Comparison of ENCODE assay signal across 12 cellular contexts in genomic region chr7:7732566-7733290, GRCh38. TPM values are rescaled to one million over a fixed set of nuclear protein-coding genes. Genes with fewer than 3 reads are reported as not detected.
A peak's percentile ranks its signal among the peaks of the same experiment; 100 is the strongest.
DNase-seq lines count a peak whose midpoint lies in the region; ATAC-seq, FAIRE-seq and TF ChIP-seq lines count a peak whose summit lies in the region.
"Had no signal": no experiment of that assay in that cellular context is flagged by ENCODE, and none has a peak within 500 bp of the region (broad histone marks: within the 10 kb centered on the region; RNA-seq: fewer than 3 reads in every experiment).

No MANE protein-coding gene starts in this region.

- POLR2A ChIA-PET in HEK293T (lab: Yijun Ruan, JAX) = no interaction called here

- intact Hi-C loops in left ventricle myocardium superior (cut with micrococcal nuclease) (no loop called here), cardiac septum (cut with DNase I) (no loop called here)

- CTCF ChIA-PET in HEK293T (lab: Yijun Ruan, JAX) = interaction anchor here (0.6 kb wide), 1 partner anchor 23 kb away, joined by 5 read pairs; no protein-coding TSS in a partner anchor

- DNase-seq in left ventricle myocardium superior = no peak
- no peak for DNase-seq in cardiac septum (ENCODE audit: low spot score)
- DNase-seq in astrocyte of the hippocampus (ENCODE audit: low read depth, low spot score) = peak; percentile 76
- DNase-seq in stimulated activated CD4-positive, alpha-beta T cell treated with anti-CD3 and anti-CD28 coated beads, Interleukin-4, amount 100 ng/mL, for 1 hour = no peak
- no peak for DNase-seq in Ammon's horn (ENCODE audit: low spot score)
- no peak for DNase-seq in RCC 7860 (ENCODE audit: low spot score)
- DNase-seq in HEK293T (ENCODE audit: extremely low spot score) = no peak
- DNase-seq: activated CD4-positive, alpha-beta T cell treated with anti-CD3 and anti-CD28 coated beads for 36 hours; activated effector memory CD4-positive, alpha-beta T cell treated with Interleukin-2 at 50 U/mL for 16 hours; MV-4-11 had no signal

- ATAC-seq in left ventricle myocardium superior = peak; percentile 49
- ATAC-seq: activated CD4-positive, alpha-beta T cell treated with anti-CD3 and anti-CD28 coated beads for 36 hours; SK-N-SH treated with all-trans-retinoic acid at 6 μM for 48 hours had no signal

- FAIRE-seq in islet of Langerhans (lab: Jason Lieb, UNC) (peak; percentile 5), RCC 7860 (lab: Jason Lieb, UNC) (no peak)

TF ChIP-seq in HEK293T, 16 proteins besides CTCF, POLR2A, EP300 and RAD21:
- TF ChIP-seq TARDBP (IDR thresholded peaks at IDR 0.05) (no peak), L3MBTL2 (conservative IDR thresholded peaks at IDR 0.05) (no peak)
TF ChIP-seq in HEK293T: peak in this region for 0.

RNA-seq across cellular contexts. Expression of gene RPA3, which starts 14.3 kb away (rescaled TPM):
- total RNA-seq in left ventricle myocardium superior (25.2 TPM), cardiac septum (18.4 TPM)
